21 cellular contexts compared by ENCODE assay signal in genomic region chr17:79144090-79144610, GRCh38.
"Had no signal": no experiment of that assay in that cellular context is flagged by ENCODE, and none has a peak within 500 bp of the region (broad histone marks: within the 10 kb centered on the region; RNA-seq: fewer than 3 reads in every experiment).

No MANE protein-coding gene starts in this region.

- H3K9ac ChIP-seq: parathyroid adenoma had no signal

- H3K27ac ChIP-seq: gastrocnemius medialis, lower lobe of right lung, neutrophil, parathyroid adenoma, right lobe of liver, thoracic aorta, tibial nerve, upper lobe of left lung had no signal

- H3K36me3 Mint-ChIP-seq: natural killer cell; stimulated activated naive B cell treated with anti-CD40 and anti-IgM and Interleukin-4, amounts not matched to agents 10 μg/mL and 1 μg/mL and 100 μg/mL, for 72 hours had no signal

- H3K36me3 ChIP-seq: gastrocnemius medialis, lower lobe of right lung, neutrophil, right lobe of liver, thoracic aorta, tibial nerve, upper lobe of left lung had no signal

- H3K4me3 Mint-ChIP-seq: natural killer cell; stimulated activated naive B cell treated with anti-CD40 and anti-IgM and Interleukin-4, amounts not matched to agents 10 μg/mL and 1 μg/mL and 100 μg/mL, for 72 hours; stimulated activated naive CD8-positive, alpha-beta T cell treated with anti-CD3 and anti-CD28 coated beads, Interleukin-15, Interleukin-2, amounts not matched to agents 100 ng/mL and 50 ng/mL, for 24 hours had no signal

- FAIRE-seq: keratinocyte, small intestine had no signal

- H3K4me1 ChIP-seq: gastrocnemius medialis, lower lobe of right lung, parathyroid adenoma, right lobe of liver, tibial nerve, upper lobe of left lung had no signal

- H3K27me3 ChIP-seq: right lobe of liver, upper lobe of left lung had no signal

- H3K9me3 ChIP-seq: gastrocnemius medialis, lower lobe of right lung, neutrophil, right lobe of liver, thoracic aorta, tibial nerve, upper lobe of left lung had no signal

- H3K9me3 Mint-ChIP-seq: natural killer cell; stimulated activated naive CD8-positive, alpha-beta T cell treated with anti-CD3 and anti-CD28 coated beads, Interleukin-15, Interleukin-2, amounts not matched to agents 100 ng/mL and 50 ng/mL, for 24 hours had no signal

- ATAC-seq: esophagus mucosa; gastrocnemius medialis; left ventricle myocardium superior; lower lobe of right lung; natural killer cell; right lobe of liver; stimulated activated naive B cell treated with anti-CD40 and anti-IgM and Interleukin-4, amounts not matched to agents 10 μg/mL and 1 μg/mL and 100 μg/mL, for 72 hours had no signal

- DNase-seq: dorsolateral prefrontal cortex; effector CD4-positive, alpha-beta T cell; foreskin fibroblast; gastrocnemius medialis; left ventricle myocardium superior; lower lobe of right lung; natural killer cell; right lobe of liver; small intestine; stimulated activated CD4-positive, alpha-beta T cell treated with anti-CD3 and anti-CD28 coated beads, Interleukin-15, amount 100 ng/mL, for 24 hours; stimulated activated CD4-positive, alpha-beta T cell treated with anti-CD3 and anti-CD28 coated beads, Interleukin-2, amount 100 ng/mL, for 48 hours; stimulated activated naive B cell treated with anti-CD40 and anti-IgM and Interleukin-4, amounts not matched to agents 10 μg/mL and 1 μg/mL and 100 μg/mL, for 72 hours had no signal

- H2AFZ ChIP-seq: parathyroid adenoma had no signal

- H3K27ac Mint-ChIP-seq: natural killer cell; progenitor cell of endocrine pancreas; stimulated activated naive B cell treated with anti-CD40 and anti-IgM and Interleukin-4, amounts not matched to agents 10 μg/mL and 1 μg/mL and 100 μg/mL, for 72 hours; stimulated activated naive CD8-positive, alpha-beta T cell treated with anti-CD3 and anti-CD28 coated beads, Interleukin-15, Interleukin-2, amounts not matched to agents 100 ng/mL and 50 ng/mL, for 24 hours had no signal

- H3K4me3 ChIP-seq: dorsolateral prefrontal cortex, gastrocnemius medialis, lower lobe of right lung, right lobe of liver, thoracic aorta, tibial nerve, upper lobe of left lung had no signal

- H3K79me2 ChIP-seq: parathyroid adenoma had no signal

- H3K4me1 Mint-ChIP-seq: stimulated activated naive B cell treated with anti-CD40 and anti-IgM and Interleukin-4, amounts not matched to agents 10 μg/mL and 1 μg/mL and 100 μg/mL, for 72 hours had no signal
